In the genomic region with DNA sequence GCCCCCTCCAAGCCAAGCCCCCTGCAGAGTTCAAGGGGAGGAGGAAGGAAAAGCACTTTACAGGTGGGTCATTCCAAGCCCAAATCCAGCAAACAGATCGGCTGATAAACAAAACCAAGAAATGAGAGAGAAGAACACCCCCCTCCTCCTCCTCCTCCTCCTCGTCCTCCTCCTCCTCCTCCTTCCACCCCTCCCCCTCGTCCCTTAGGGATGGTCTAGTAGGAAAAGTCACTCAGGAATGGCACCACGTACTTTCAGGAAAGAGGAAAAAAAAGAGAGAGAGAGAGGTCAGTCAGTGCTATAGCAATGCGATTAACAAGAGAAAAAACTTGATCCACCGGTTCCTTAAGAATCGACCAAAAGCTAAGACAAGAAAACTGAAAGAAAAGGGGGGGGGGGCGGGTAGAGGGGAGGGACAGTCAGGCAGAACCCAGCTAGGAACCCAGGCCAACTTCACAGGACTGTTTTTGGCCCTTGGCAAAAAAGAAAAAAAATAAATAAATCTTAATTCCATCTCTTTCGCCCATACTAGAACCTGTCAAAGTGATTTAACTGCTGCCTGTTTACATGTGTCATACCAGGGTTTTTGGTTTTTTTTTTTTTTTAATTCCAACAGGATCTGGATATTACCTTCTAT, we compare ENCODE assay signal across 8 cellular contexts. TPM values are rescaled to one million over a fixed set of nuclear protein-coding genes. Genes with fewer than 3 reads are reported as not detected.
DNase-seq lines count a peak whose midpoint lies in the region; ATAC-seq, FAIRE-seq and TF ChIP-seq lines count a peak whose summit lies in the region.

No MANE protein-coding gene starts in this region.

- no peaks in the 10 kb centered on the region for H3K9me3 ChIP-seq in CD8-positive, alpha-beta memory T cell (ENCODE audit: low read length)
- H3K9me3 ChIP-seq in Karpas-422 (ENCODE audit: low read length) (no peaks in the 10 kb centered on the region), HepG2 (ENCODE audit: low read length) (no peaks in the 10 kb centered on the region)

- DNase-seq in CD8-positive, alpha-beta memory T cell = no peak
- DNase-seq in Karpas-422 (no peak), bronchial epithelial cell (ENCODE audit: low read depth) (peak; percentile 68), HepG2 (ENCODE audit: low spot score) (no peak), middle frontal gyrus (ENCODE audit: extremely low spot score, low spot score) (no peak)
- DNase-seq in activated naive CD4-positive, alpha-beta T cell treated with anti-CD3 and anti-CD28 coated beads, Interleukin-2, amount 50 U/mL, for 16 hours = no peak

- FAIRE-seq in bronchial epithelial cell (lab: Jason Lieb, UNC) (no peak), HepG2 (lab: Jason Lieb, UNC) (no peak)

- CTCF ChIA-PET in CD8-positive, alpha-beta memory T cell (lab: Charles Lee) = interaction anchor here (0.7 to 1.1 kb wide), 2 partner anchors 15 to 22 kb away, joined by 3 read pairs; no protein-coding TSS in a partner anchor
- CTCF ChIA-PET in HepG2 (lab: Yijun Ruan, JAX; ENCODE audit: low intra/inter-chr PET ratio, low total read pairs) = no interaction called here

- H3K4me2 ChIP-seq in Karpas-422 (ENCODE audit: low read depth, low read length, poor library complexity, severe bottlenecking) (peak overlapping the region; percentile 89), HepG2 (ENCODE audit: low read depth, low read length) (peak overlapping the region; percentile 98)

- TF ChIP-seq EP300 in HepG2 (IDR thresholded peaks at IDR 0.05; ENCODE audit: low read depth in 2 of 2, low read length in 2 of 2) (no peak), HepG2 (CRISPR knock-in tag; IDR thresholded peaks at IDR 0.05; ENCODE audit: borderline replicate concordance) (no peak)

- no peaks in the 10 kb centered on the region for H3K9me2 ChIP-seq in Karpas-422 (replicated peaks; ENCODE audit: insufficient read depth, low read length)

- peak overlapping the region; percentile 93 for H2AFZ ChIP-seq in Karpas-422 (ENCODE audit: low read length)
- H2AFZ ChIP-seq in HepG2 (ENCODE audit: low read length) = no peak overlapping the region

- POLR2A ChIA-PET in CD8-positive, alpha-beta memory T cell (lab: Charles Lee) = no interaction called here
- POLR2A ChIA-PET in HepG2 (lab: Yijun Ruan, JAX) = interaction anchor here (1.2 kb wide), 1 partner anchor 134 kb away, joined by 3 read pairs; a partner anchor contains a TSS

- TF ChIP-seq RAD21 in HepG2 (CRISPR knock-in tag; IDR thresholded peaks at IDR 0.05) = no peak

- H3K4me3 ChIP-seq in CD8-positive, alpha-beta memory T cell (ENCODE audit: low read length) = peak overlapping the region; percentile 69
- H3K4me3 ChIP-seq in Karpas-422 (ENCODE audit: low read length) (peak overlapping the region; percentile 71), bronchial epithelial cell (ENCODE audit: low read depth, low read length) (peak overlapping the region; percentile 86), HepG2 (replicated peaks in 1 of 3; ENCODE audit: insufficient read depth in 1 of 3, low read depth in 2 of 3, low read length in 3 of 3) (peak overlapping the region; percentile 72 to 83 (median 80); a peak in 5 of 6 replicates)

- ATAC-seq in HepG2 (no peak), HG03571 (IDR thresholded peaks at IDR 0.05; ENCODE audit: unreplicated experiment) (no peak)

- H3K27me3 ChIP-seq in CD8-positive, alpha-beta memory T cell (ENCODE audit: insufficient read depth, low read length, poor library complexity, severe bottlenecking) = no peaks in the 10 kb centered on the region
- H3K27me3 ChIP-seq in Karpas-422 (ENCODE audit: low read length) (no peaks in the 10 kb centered on the region), bronchial epithelial cell (ENCODE audit: control insufficient read depth, insufficient read depth, low read length) (no peaks in the 10 kb centered on the region), HepG2 (ENCODE audit: control insufficient read depth in 1 of 2, insufficient read depth in 2 of 2, low read length in 2 of 2) (peaks cover 0 to 15% of the 10 kb centered on the region in 2 experiments; a peak in 1 of 5 replicates)

- peak overlapping the region; percentile 83 to 98 (median 92) for H3K27ac Mint-ChIP-seq in CD8-positive, alpha-beta memory T cell

- 7% methylated on average over 9 of the region's 9 CpGs for WGBS in HepG2 (ENCODE audit: low lambda C conversion rate)

- H3K4me1 ChIP-seq in CD8-positive, alpha-beta memory T cell (ENCODE audit: insufficient read depth, low read length) = peaks cover 4% of the 10 kb centered on the region
- H3K4me1 ChIP-seq in Karpas-422 (ENCODE audit: low read length) (peaks cover 23% of the 10 kb centered on the region), HepG2 (ENCODE audit: insufficient read depth, low read length) (peaks cover 11% of the 10 kb centered on the region; the same call in 1 of the 2 replicates)

- H3K4me1 Mint-ChIP-seq in CD8-positive, alpha-beta memory T cell = peaks cover 29 to 68% (median 45%) of the 10 kb centered on the region in 3 donors

- no peaks in the 10 kb centered on the region for H4K20me1 ChIP-seq in Karpas-422 (ENCODE audit: insufficient read depth, low read depth, low read length)
- no peaks in the 10 kb centered on the region for H4K20me1 ChIP-seq in HepG2 (ENCODE audit: insufficient read depth, low read length)

- H3K27ac ChIP-seq in CD8-positive, alpha-beta memory T cell (ENCODE audit: low read depth, low read length) = no peak overlapping the region
- no peak overlapping the region for H3K27ac ChIP-seq in Karpas-422 (ENCODE audit: low read length)
- no peak overlapping the region for H3K27ac ChIP-seq in HepG2 (ENCODE audit: extremely low read length, insufficient read depth, low read length)
- H3K27ac ChIP-seq in temporal lobe (ENCODE audit: low read depth, low read length) = peak overlapping the region; percentile 91

- no TSS peak for BruUV-seq in HepG2 (replicated peaks; lab: Mats Ljungman, UMichigan)

- TF ChIP-seq CTCF in bronchial epithelial cell (IDR thresholded peaks at IDR 0.05; ENCODE audit: insufficient read depth, low read length, severe bottlenecking) (no peak), HepG2 (CRISPR knock-in tag; IDR thresholded peaks at IDR 0.05) (no peak)

- peaks cover 0 to 6% (median 0%) of the 10 kb centered on the region in 3 donors for H3K36me3 Mint-ChIP-seq in CD8-positive, alpha-beta memory T cell

- in situ Hi-C loops in HepG2 (cut with HindIII; ENCODE audit: extremely low pct_ligation_motif_present, low pct_unique_long_range_greater_than_20kb) = loop anchor here (5.0 to 10.0 kb wide), 2 partner anchors 376 to 468 kb away; no protein-coding TSS in a partner anchor

- peak overlapping the region; percentile 90 to 98 (median 92) for H3K4me3 Mint-ChIP-seq in CD8-positive, alpha-beta memory T cell

- H3K27me3 Mint-ChIP-seq in CD8-positive, alpha-beta memory T cell = peaks cover 2 to 47% of the 10 kb centered on the region in 2 donors

- no peak for TF ChIP-seq POLR2A in HepG2 (IDR thresholded peaks at IDR 0.05; ENCODE audit: insufficient read depth in 1 of 2, low read depth in 2 of 2, low read length in 2 of 2)

- H3K79me2 ChIP-seq in Karpas-422 (ENCODE audit: low read length) (no peaks in the 10 kb centered on the region), HepG2 (ENCODE audit: insufficient read depth, low read length) (no peaks in the 10 kb centered on the region)

- H3K9ac ChIP-seq in Karpas-422 (ENCODE audit: low read length) (peak overlapping the region; percentile 68), HepG2 (ENCODE audit: insufficient read depth, low read depth, low read length) (no peak overlapping the region)

- no peaks in the 10 kb centered on the region for H3K9me3 Mint-ChIP-seq in CD8-positive, alpha-beta memory T cell

- no peaks in the 10 kb centered on the region for H3K36me3 ChIP-seq in CD8-positive, alpha-beta memory T cell (ENCODE audit: insufficient read depth, low read length)
- H3K36me3 ChIP-seq in Karpas-422 (ENCODE audit: insufficient read depth, low read length) (no peaks in the 10 kb centered on the region), bronchial epithelial cell (ENCODE audit: control insufficient read depth, insufficient read depth, low read length) (no peaks in the 10 kb centered on the region), HepG2 (replicated peaks in 1 of 2; ENCODE audit: control insufficient read depth in 1 of 2, insufficient read depth in 2 of 2, low read length in 2 of 2) (no peaks in the 10 kb centered on the region)

- intact Hi-C loops in HepG2 (cut with micrococcal nuclease; ENCODE audit: unreplicated experiment) = loop anchor here (5.0 kb wide), 1 partner anchor 168 kb away; no protein-coding TSS in a partner anchor

TF ChIP-seq in HepG2, 621 proteins besides CTCF, POLR2A, EP300 and RAD21:
- TF ChIP-seq NFIB (CRISPR knock-in tag; IDR thresholded peaks at IDR 0.05; ENCODE audit: borderline replicate concordance) = no peak
- peak; percentile 78 for TF ChIP-seq HNRNPK (IDR thresholded peaks at IDR 0.05; ENCODE audit: low read depth, low read length, poor library complexity, severe bottlenecking)

RNA-seq across cellular contexts. Expression of a gene that starts 1.0 kb away (rescaled TPM):
- 10 to 100 TPM in 1 of 2 experiments, 1 to 10 TPM in 1; 8.9 to 10.0 TPM for total RNA-seq in CD8-positive, alpha-beta memory T cell
- polyA plus RNA-seq in CD8-positive, alpha-beta memory T cell = 4.0 TPM
- 0.54 and 1.3 TPM in 2 replicates for total RNA-seq in Karpas-422 (2014; rRNA removed; shearing (Covaris generic); ENCODE audit: low replicate concordance)
- total RNA-seq in bronchial epithelial cell (9.0 and 27.4 TPM in 2 replicates), HepG2 (2016; rRNA removed; fragmentation: Illumina TruSeq; extraction: Trizol) (0.60 and 0.86 TPM in 2 replicates), temporal lobe (8.1 TPM)
- under 0.01 and 0.26 TPM in 2 replicates for total RNA-seq in HepG2 (2016; cell fraction: cytosol; rRNA removed; fragmentation: Illumina TruSeq; extraction: Trizol; ENCODE audit: low read depth)
- 0.83 and 0.97 TPM in 2 replicates for total RNA-seq in HepG2 (2016; cell fraction: insoluble cytoplasmic fraction; rRNA removed; fragmentation: Illumina TruSeq; extraction: Trizol)
- 0.22 and 0.28 TPM in 2 replicates for total RNA-seq in HepG2 (2016; cell fraction: membrane; rRNA removed; fragmentation: Illumina TruSeq; extraction: Trizol)
- 1.8 and 2.1 TPM in 2 replicates for total RNA-seq in HepG2 (2016; cell fraction: nucleus; rRNA removed; fragmentation: Illumina TruSeq; extraction: Trizol)
- polyA plus RNA-seq in HepG2 (2011; rRNA removed) = 0.18 and 0.35 TPM in 2 replicates
- 0.13 and 0.22 TPM in 2 replicates for polyA plus RNA-seq in HepG2 (2011; cell fraction: cytosol; rRNA removed)
- polyA plus RNA-seq in HepG2 (2011; cell fraction: nucleus; rRNA removed) = 0.13 and 0.45 TPM in 2 replicates
- polyA plus RNA-seq in HepG2 (2012) = 0.09 and 0.27 TPM in 2 replicates
- 0.09 and 0.10 TPM in 2 replicates for polyA plus RNA-seq in HepG2 (2016; cell fraction: cytosol; fragmentation: Illumina TruSeq; extraction: Trizol; ENCODE audit: low read depth)
- polyA plus RNA-seq in HepG2 (2016; cell fraction: insoluble cytoplasmic fraction; fragmentation: Illumina TruSeq; extraction: Trizol; ENCODE audit: low read depth) = 0.30 and 0.37 TPM in 2 replicates
- polyA plus RNA-seq in HepG2 (2016; cell fraction: membrane; fragmentation: Illumina TruSeq; extraction: Trizol; ENCODE audit: low read depth) = 0.06 and 0.23 TPM in 2 replicates
- polyA plus RNA-seq in HepG2 (2016; cell fraction: nucleus; fragmentation: Illumina TruSeq; extraction: Trizol; ENCODE audit: insufficient read depth, low read depth) = 0.15 and 0.36 TPM in 2 replicates
- 1.7 and 5.0 TPM in 2 replicates for polyA minus RNA-seq in HepG2 (2011; rRNA and poly(A)+ RNA removed; ENCODE audit: low replicate concordance)
- 0.88 and 0.99 TPM in 2 replicates for polyA minus RNA-seq in HepG2 (2011; cell fraction: cytosol; rRNA and poly(A)+ RNA removed)
- 1.7 and 3.2 TPM in 2 replicates for polyA minus RNA-seq in HepG2 (2011; cell fraction: nucleus; rRNA and poly(A)+ RNA removed)
